In genomic region chr18:77042583-77042982, GRCh38 we compare ENCODE assay signal across 17 cellular contexts.
A peak's percentile ranks its signal among the peaks of the same experiment; 100 is the strongest.
DNase-seq lines count a peak whose midpoint lies in the region; ATAC-seq and TF ChIP-seq lines count a peak whose summit lies in the region.
"Had no signal": no experiment of that assay in that cellular context is flagged by ENCODE, and none has a peak within 500 bp of the region (broad histone marks: within the 10 kb centered on the region; RNA-seq: fewer than 3 reads in every experiment).

No MANE protein-coding gene starts in this region.

- H3K9me3 Mint-ChIP-seq in effector memory CD8-positive, alpha-beta T cell, result no peaks in the 10 kb centered on the region
- no peaks in the 10 kb centered on the region for H3K9me3 Mint-ChIP-seq in activated naive CD4-positive, alpha-beta T cell treated with anti-CD3 and anti-CD28 coated beads, Interleukin-2, amount 50 U/mL, for 72 hours
- H3K9me3 Mint-ChIP-seq: activated T-helper 1 cell treated with anti-CD3 and anti-CD28 coated beads, Interleukin-12 subunit alpha, Interleukin-12 subunit beta, Interleukin-2, Interleukin-4 antibody, amounts not matched to agents 30 ng/mL and 10 ng/mL and 1 ng/mL, durations not matched to agents 14 hours and 24 hours and 36 hours; WTC11 had no signal

- peaks cover 16% of the 10 kb centered on the region; the same call in 1 of the 2 replicates for H3K4me1 ChIP-seq in Panc1 (ENCODE audit: control insufficient read depth, insufficient read depth, low read length)
- H3K4me1 ChIP-seq: SJCRH30 had no signal

- no peaks in the 10 kb centered on the region for H3K36me3 ChIP-seq in Panc1 (ENCODE audit: control insufficient read depth, insufficient read depth, low read length)
- H3K36me3 ChIP-seq: SJCRH30 had no signal

- H3K27ac ChIP-seq in Panc1 (ENCODE audit: low read length), result peak overlapping the region; percentile 19; the same call in 1 of the 2 replicates
- H3K27ac ChIP-seq: SJCRH30 had no signal

- CTCF ChIA-PET in Panc1 (lab: Charles Lee), result no interaction called here

- POLR2A ChIA-PET in Panc1 (lab: Charles Lee), result no interaction called here

- H3K9me3 ChIP-seq in Panc1 (ENCODE audit: control insufficient read depth, insufficient read depth, low read depth, low read length), result no peaks in the 10 kb centered on the region
- H3K9me3 ChIP-seq: SJCRH30 had no signal

- TF ChIP-seq CTCF in Panc1 (IDR thresholded peaks at IDR 0.05), result no peak

- peaks cover 25% of the 10 kb centered on the region for H3K36me3 Mint-ChIP-seq in effector memory CD8-positive, alpha-beta T cell (ENCODE audit: insufficient read depth)
- H3K36me3 Mint-ChIP-seq in activated naive CD4-positive, alpha-beta T cell treated with anti-CD3 and anti-CD28 coated beads, Interleukin-2, amount 50 U/mL, for 72 hours, result peaks cover 20 to 32% of the 10 kb centered on the region in 2 donors
- H3K36me3 Mint-ChIP-seq: WTC11 had no signal

- no peak overlapping the region for H3K4me3 ChIP-seq in Panc1 (ENCODE audit: low read depth in 2 of 2, low read length in 2 of 2)
- H3K4me3 ChIP-seq: SJCRH30 had no signal

- ATAC-seq in Panc1, result no peak
- ATAC-seq in effector memory CD8-positive, alpha-beta T cell (replicated peaks), result no peak
- no peak for ATAC-seq in activated naive CD4-positive, alpha-beta T cell treated with anti-CD3 and anti-CD28 coated beads, Interleukin-2, amount 50 U/mL, for 72 hours
- ATAC-seq: activated CD8-positive, alpha-beta T cell treated with anti-CD3 and anti-CD28 coated beads, Interleukin-2, amount 10 ng/mL, durations not matched to agents 7 days and 5 days; WTC11 had no signal

- H3K27ac Mint-ChIP-seq in effector memory CD8-positive, alpha-beta T cell, result peak overlapping the region; percentile 35 to 55
- H3K27ac Mint-ChIP-seq in activated naive CD4-positive, alpha-beta T cell treated with anti-CD3 and anti-CD28 coated beads, Interleukin-2, amount 50 U/mL, for 72 hours, result no peak overlapping the region
- H3K27ac Mint-ChIP-seq: activated CD8-positive, alpha-beta T cell treated with anti-CD3 and anti-CD28 coated beads, Interleukin-2, amount 10 ng/mL, durations not matched to agents 7 days and 5 days; activated T-helper 1 cell treated with anti-CD3 and anti-CD28 coated beads, Interleukin-12 subunit alpha, Interleukin-12 subunit beta, Interleukin-2, Interleukin-4 antibody, amounts not matched to agents 30 ng/mL and 10 ng/mL and 1 ng/mL, durations not matched to agents 14 hours and 24 hours and 36 hours; WTC11 had no signal

- no TSS peak for BruUV-seq in Panc1 (replicated peaks; lab: Mats Ljungman, UMichigan)

- in situ Hi-C loops in Panc1 (cut with HindIII; ENCODE audit: low pct_unique_long_range_greater_than_20kb, low sequenced_read_pairs), result no loop called here

- H3K27me3 ChIP-seq in Panc1 (ENCODE audit: control insufficient read depth, insufficient read depth, low read length), result no peaks in the 10 kb centered on the region
- H3K27me3 ChIP-seq: SJCRH30 had no signal

- H3K4me3 Mint-ChIP-seq in effector memory CD8-positive, alpha-beta T cell, result no peak overlapping the region
- H3K4me3 Mint-ChIP-seq: activated CD8-positive, alpha-beta T cell treated with anti-CD3 and anti-CD28 coated beads, Interleukin-2, amount 10 ng/mL, durations not matched to agents 7 days and 5 days; activated T-helper 1 cell treated with anti-CD3 and anti-CD28 coated beads, Interleukin-12 subunit alpha, Interleukin-12 subunit beta, Interleukin-2, Interleukin-4 antibody, amounts not matched to agents 30 ng/mL and 10 ng/mL and 1 ng/mL, durations not matched to agents 14 hours and 24 hours and 36 hours; IgD-negative memory B cell; WTC11 had no signal

- H3K27me3 Mint-ChIP-seq in effector memory CD8-positive, alpha-beta T cell, result no peaks in the 10 kb centered on the region
- H3K27me3 Mint-ChIP-seq: IgD-negative memory B cell had no signal

- H3K4me1 Mint-ChIP-seq in effector memory CD8-positive, alpha-beta T cell (ENCODE audit: low read depth in 2 of 2), result peaks cover 41 to 58% of the 10 kb centered on the region in 2 donors

- intact Hi-C loops in Panc1 (cut with micrococcal nuclease; ENCODE audit: unreplicated experiment), result no loop called here

- DNase-seq in Panc1 (ENCODE audit: low read depth, low spot score) (no peak), medulla oblongata (ENCODE audit: extremely low spot score) (peak; percentile 91), putamen (ENCODE audit: low spot score) (peak; percentile 90), iPS-NIHi7 (ENCODE audit: extremely low spot score) (no peak), COLO668 (lab: John Stamatoyannopoulos, UW; ENCODE audit: unreplicated experiment) (no peak)
- no peak for DNase-seq in effector memory CD8-positive, alpha-beta T cell
- no peak for DNase-seq in activated naive CD4-positive, alpha-beta T cell treated with anti-CD3 and anti-CD28 coated beads, Interleukin-2, amount 50 U/mL, for 72 hours (ENCODE audit: low spot score in 2 of 2)
- no peak for DNase-seq in activated naive CD4-positive, alpha-beta T cell treated with Interleukin-2 at 50 U/mL for 16 hours
- DNase-seq: activated CD8-positive, alpha-beta T cell treated with anti-CD3 and anti-CD28 coated beads, Interleukin-2, amount 10 ng/mL, durations not matched to agents 7 days and 5 days; foreskin melanocyte; mesendoderm; NCI-H187 treated with DMSO at 0.1 percent for 48 hours; NCI-H510A treated with DMSO at 0.1 percent for 48 hours had no signal

Comparison
In these comparisons a context has a peak if more than half of its experiments do, and no peak if none do; other contexts are left out.
1. DNase-seq: peak in medulla oblongata (single experiment) and putamen (single experiment); none in Panc1 (single experiment), effector memory CD8-positive, alpha-beta T cell (0 of 3), activated naive CD4-positive, alpha-beta T cell treated with anti-CD3 and anti-CD28 coated beads, Interleukin-2, amount 50 U/mL, for 72 hours (0 of 2), iPS-NIHi7 (single experiment), activated naive CD4-positive, alpha-beta T cell treated with Interleukin-2 at 50 U/mL for 16 hours (single experiment) and COLO668 (single experiment).
2. H3K27ac Mint-ChIP-seq: peak in effector memory CD8-positive, alpha-beta T cell (2 of 2); none in activated naive CD4-positive, alpha-beta T cell treated with anti-CD3 and anti-CD28 coated beads, Interleukin-2, amount 50 U/mL, for 72 hours (0 of 2).